ENCODE assay signal across 8 cellular contexts in genomic region chr3:11847035-11847394, GRCh38. TPM values are rescaled to one million over a fixed set of nuclear protein-coding genes. Genes with fewer than 3 reads are reported as not detected.
DNase-seq lines count a peak whose midpoint lies in the region; ATAC-seq and TF ChIP-seq lines count a peak whose summit lies in the region.

No MANE protein-coding gene starts in this region.

- peak overlapping the region in 4 of 7 donors; percentile 27 to 97 (median 94) for H3K27ac Mint-ChIP-seq in CD14-positive monocyte
- H3K27ac Mint-ChIP-seq in nephron = peak overlapping the region; percentile 70 to 94 (median 84)

- peaks cover 0 to 5% (median 0%) of the 10 kb centered on the region in 7 donors for H3K9me3 Mint-ChIP-seq in CD14-positive monocyte
- H3K9me3 Mint-ChIP-seq in nephron = no peaks in the 10 kb centered on the region

- intact Hi-C loops in CD14-positive monocyte (cut with micrococcal nuclease) = no loop called here

- H3K27me3 Mint-ChIP-seq in CD14-positive monocyte (ENCODE audit: low read depth in 3 of 3) (peaks cover 4 to 21% (median 12%) of the 10 kb centered on the region in 3 donors), nephron (ENCODE audit: low read depth) (peaks cover 5% of the 10 kb centered on the region)

- H3K4me1 Mint-ChIP-seq in CD14-positive monocyte (peaks cover 27% of the 10 kb centered on the region), nephron (peaks cover 21% of the 10 kb centered on the region)

- DNase-seq in CD14-positive monocyte (ENCODE audit: low spot score) (no peak), coronary artery (ENCODE audit: low spot score) (no peak), kidney tubule cell (ENCODE audit: low spot score) (no peak), NCI-H69 (lab: John Stamatoyannopoulos, UW) (no peak), mesenteric fat pad (ENCODE audit: low spot score) (no peak)

- H3K36me3 ChIP-seq in KMS-11 (ENCODE audit: insufficient read depth) = no peaks in the 10 kb centered on the region

- no peak for ATAC-seq in HG03432 (IDR thresholded peaks at IDR 0.05; ENCODE audit: unreplicated experiment)

- H3K27ac ChIP-seq in KMS-11 (no peak overlapping the region), coronary artery (peak overlapping the region; percentile 69 to 95)

- H3K9ac ChIP-seq in KMS-11 = peak overlapping the region; percentile 89; the same call in 1 of the 2 replicates

- peak overlapping the region; percentile 79 for H2AFZ ChIP-seq in KMS-11 (ENCODE audit: low read depth)

- no peaks in the 10 kb centered on the region for H4K20me1 ChIP-seq in KMS-11 (ENCODE audit: insufficient read depth)

- H3K79me2 ChIP-seq in KMS-11 (ENCODE audit: insufficient read depth, low read depth) = peaks cover 12% of the 10 kb centered on the region; the same call in 1 of the 2 replicates

- H3K4me2 ChIP-seq in KMS-11 = peak overlapping the region; percentile 42; the same call in 1 of the 2 replicates

- H3K4me1 ChIP-seq in KMS-11 (ENCODE audit: low read depth, poor library complexity, severe bottlenecking) = peaks cover 16% of the 10 kb centered on the region

- H3K4me3 Mint-ChIP-seq in CD14-positive monocyte = peak overlapping the region; percentile 99 to 100
- peak overlapping the region; percentile 95 to 98 (median 95) for H3K4me3 Mint-ChIP-seq in nephron

- no peaks in the 10 kb centered on the region for H3K27me3 ChIP-seq in KMS-11 (ENCODE audit: insufficient read depth, low read depth)

- H3K36me3 Mint-ChIP-seq in CD14-positive monocyte (peaks cover 16 to 21% of the 10 kb centered on the region in 2 donors), nephron (ENCODE audit: low read depth) (peaks cover 16% of the 10 kb centered on the region)

- TF ChIP-seq CTCF in CD14-positive monocyte (IDR thresholded peaks at IDR 0.05) = no peak
- no peak; the same call in 1 of the 2 replicates for TF ChIP-seq CTCF in KMS-11 (conservative IDR thresholded peaks at IDR 0.05; ENCODE audit: low read depth, low read length)
- no peak for TF ChIP-seq CTCF in coronary artery (IDR thresholded peaks at IDR 0.05)
- peak in 1 of 3 experiments; percentile 3 for TF ChIP-seq CTCF in nephron (IDR thresholded peaks at IDR 0.05; ENCODE audit: unreplicated experiment in 3 of 3)

- H3K4me3 ChIP-seq in KMS-11 (IDR thresholded peaks at IDR 0.05; ENCODE audit: insufficient read depth, low read depth, low read length) = no peak overlapping the region
- peak overlapping the region; percentile 91 for H3K4me3 ChIP-seq in coronary artery

RNA-seq across cellular contexts. Expression of gene TAMM41, which starts 0.3 kb away (rescaled TPM):
- 1 to 10 TPM; 3.7 to 5.0 TPM for polyA plus RNA-seq in CD14-positive monocyte
- total RNA-seq in mesenteric fat pad = 19.7 TPM
